Comparison of ENCODE assay signal across 14 cellular contexts in the genomic region with DNA sequence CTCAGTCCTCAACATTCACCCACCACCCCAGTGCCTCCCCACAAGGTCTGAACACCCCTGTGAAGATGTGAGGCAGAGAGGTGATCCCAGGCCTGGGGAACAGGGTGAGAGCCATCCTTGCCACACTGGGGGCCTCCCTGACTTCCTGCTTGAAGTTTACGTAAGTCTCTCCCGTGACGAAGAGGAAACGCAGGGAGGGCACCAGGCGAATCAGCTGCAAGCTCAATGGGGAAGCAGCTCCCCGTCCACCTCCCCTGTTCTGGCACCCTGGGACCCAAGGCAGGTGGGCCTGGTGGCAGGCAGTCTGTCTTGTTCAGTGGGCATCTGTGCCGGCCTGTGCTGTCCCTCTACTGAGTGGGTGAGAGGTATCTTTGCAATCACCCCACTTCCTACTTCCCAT. TPM values are rescaled to one million over a fixed set of nuclear protein-coding genes. Genes with fewer than 3 reads are reported as not detected.
A peak's percentile ranks its signal among the peaks of the same experiment; 100 is the strongest.
DNase-seq lines count a peak whose midpoint lies in the region; ATAC-seq and TF ChIP-seq lines count a peak whose summit lies in the region.
"Had no signal": no experiment of that assay in that cellular context is flagged by ENCODE, and none has a peak within 500 bp of the region (broad histone marks: within the 10 kb centered on the region; RNA-seq: fewer than 3 reads in every experiment).

No MANE protein-coding gene starts in this region.

- 42 to 50% methylated on average over 4 to 7 of the region's 7 CpGs for WGBS in upper lobe of left lung, 2 donors

- H3K9me3 ChIP-seq in lower lobe of right lung (no peaks in the 10 kb centered on the region), upper lobe of left lung (no peaks in the 10 kb centered on the region)

- BruUV-seq in MCF 10A (replicated peaks; lab: Mats Ljungman, UMichigan) = no TSS peak

- intact Hi-C loops in activated CD4-positive, alpha-beta memory T cell treated with anti-CD3 and anti-CD28 coated beads for 36 hours (cut with micrococcal nuclease) = loop anchor here (5.0 kb wide), 1 partner anchor 265 kb away; no protein-coding TSS in a partner anchor
- intact Hi-C loops in lower lobe of right lung (cut with DNase I) (no loop called here), MCF 10A (cut with micrococcal nuclease) (no loop called here)

- H3K27ac ChIP-seq in lower lobe of right lung (peak overlapping the region; percentile 46), upper lobe of left lung (peak overlapping the region; percentile 40 to 82 (median 69))

- no peak for TF ChIP-seq POLR2A in upper lobe of left lung (IDR thresholded peaks at IDR 0.05)

- POLR2A ChIA-PET in activated CD4-positive, alpha-beta memory T cell treated with anti-CD3 and anti-CD28 coated beads for 36 hours (lab: Charles Lee) = no interaction called here
- POLR2A ChIA-PET in MCF 10A (lab: Yijun Ruan, JAX) = interaction anchor here (1.5 to 2.1 kb wide), 2 partner anchors 10 to 69 kb away, joined by 6 read pairs; no protein-coding TSS in a partner anchor

- no peaks in the 10 kb centered on the region for H3K9me3 Mint-ChIP-seq in activated CD4-positive, alpha-beta memory T cell treated with anti-CD3 and anti-CD28 coated beads for 36 hours
- H3K9me3 Mint-ChIP-seq in MCF 10A (ENCODE audit: unreplicated experiment) = no peaks in the 10 kb centered on the region

- H3K27me3 Mint-ChIP-seq in activated CD4-positive, alpha-beta memory T cell treated with anti-CD3 and anti-CD28 coated beads for 36 hours = peaks cover 2% of the 10 kb centered on the region
- H3K27me3 Mint-ChIP-seq in MCF 10A (ENCODE audit: insufficient read depth, unreplicated experiment) = peaks cover 100% of the 10 kb centered on the region

- peak; percentile 26 for DNase-seq in stimulated activated CD4-positive, alpha-beta T cell treated with anti-CD3 and anti-CD28 coated beads, Interleukin-15, amount 100 ng/mL, for 24 hours
- DNase-seq in stimulated activated CD4-positive, alpha-beta T cell treated with anti-CD3 and anti-CD28 coated beads, Interleukin-4, amount 100 ng/mL, for 1 hour = no peak
- peak; percentile 22 for DNase-seq in activated CD4-positive, alpha-beta memory T cell treated with anti-CD3 and anti-CD28 coated beads for 36 hours
- peak; percentile 74 for DNase-seq in lower lobe of right lung
- DNase-seq in upper lobe of left lung = peak in 1 of 2 donors; percentile 73
- no peak for DNase-seq in MCF 10A (ENCODE audit: unreplicated experiment)
- DNase-seq in NCI-H1930 (lab: John Stamatoyannopoulos, UW) = no peak
- no peak for DNase-seq in NCI-H1417 (lab: John Stamatoyannopoulos, UW)
- DNase-seq: amniotic stem cell, NCI-H1105, NCI-H526, SHP77 had no signal

- CTCF ChIA-PET in activated CD4-positive, alpha-beta memory T cell treated with anti-CD3 and anti-CD28 coated beads for 36 hours (lab: Charles Lee) = interaction anchor here (1.0 to 8.2 kb wide), 4 partner anchors 16 to 264 kb away, joined by 3 to 107 read pairs (median 4); no protein-coding TSS in a partner anchor
- CTCF ChIA-PET in MCF 10A (lab: Yijun Ruan, JAX) = interaction anchor here (0.5 to 14.2 kb wide), 14 partner anchors 11 to 801 kb away, joined by 3 to 331 read pairs (median 5); no protein-coding TSS in a partner anchor

- TF ChIP-seq CTCF in lower lobe of right lung (IDR thresholded peaks at IDR 0.05) (no peak), upper lobe of left lung (IDR thresholded peaks at IDR 0.05) (no peak), MCF 10A (IDR thresholded peaks at IDR 0.05; ENCODE audit: unreplicated experiment) (no peak)

- H3K36me3 Mint-ChIP-seq in activated CD4-positive, alpha-beta memory T cell treated with anti-CD3 and anti-CD28 coated beads for 36 hours = no peaks in the 10 kb centered on the region
- H3K36me3 Mint-ChIP-seq in MCF 10A (ENCODE audit: insufficient read depth, unreplicated experiment) = no peaks in the 10 kb centered on the region

- ATAC-seq in lower lobe of right lung = peak; percentile 24 to 31
- peak in 1 of 2 donors; percentile 27 for ATAC-seq in upper lobe of left lung (ENCODE audit: low FRiP score in 2 of 2)

- TF ChIP-seq EP300 in upper lobe of left lung (IDR thresholded peaks at IDR 0.05) = no peak

- H3K27ac Mint-ChIP-seq in activated CD4-positive, alpha-beta memory T cell treated with anti-CD3 and anti-CD28 coated beads for 36 hours = no peak overlapping the region
- H3K27ac Mint-ChIP-seq in MCF 10A (ENCODE audit: low read depth, unreplicated experiment) = no peak overlapping the region

- H3K4me3 ChIP-seq in lower lobe of right lung (no peak overlapping the region), upper lobe of left lung (no peak overlapping the region)

- H3K4me1 ChIP-seq in lower lobe of right lung (no peaks in the 10 kb centered on the region), upper lobe of left lung (no peaks in the 10 kb centered on the region)

- peaks cover 7% of the 10 kb centered on the region for H3K4me1 Mint-ChIP-seq in activated CD4-positive, alpha-beta memory T cell treated with anti-CD3 and anti-CD28 coated beads for 36 hours (ENCODE audit: low read depth)
- no peaks in the 10 kb centered on the region for H3K4me1 Mint-ChIP-seq in MCF 10A (ENCODE audit: insufficient read depth, unreplicated experiment)

- H3K27me3 ChIP-seq in lower lobe of right lung (ENCODE audit: low read depth) (no peaks in the 10 kb centered on the region), upper lobe of left lung (no peaks in the 10 kb centered on the region)

- H3K36me3 ChIP-seq in lower lobe of right lung (no peaks in the 10 kb centered on the region), upper lobe of left lung (no peaks in the 10 kb centered on the region)

- H3K4me3 Mint-ChIP-seq in activated CD4-positive, alpha-beta memory T cell treated with anti-CD3 and anti-CD28 coated beads for 36 hours = no peak overlapping the region
- H3K4me3 Mint-ChIP-seq in MCF 10A (ENCODE audit: unreplicated experiment) = no peak overlapping the region

RNA-seq across cellular contexts. Expression of a gene that starts 50.5 kb away (rescaled TPM):
- not detected for total RNA-seq in activated CD4-positive, alpha-beta memory T cell treated with anti-CD3 and anti-CD28 coated beads for 36 hours
- not detected for total RNA-seq in lower lobe of right lung
- total RNA-seq in upper lobe of left lung = not detected
- 0.05 TPM in 1 of 2 replicates, not detected in the other for total RNA-seq in MCF 10A (2022)
- total RNA-seq: fibroblast of villous mesenchyme, kidney epithelial cell had no signal

Comparison
In these comparisons a context has a peak if more than half of its experiments do, and no peak if none do; other contexts are left out.
1. DNase-seq: peak in stimulated activated CD4-positive, alpha-beta T cell treated with anti-CD3 and anti-CD28 coated beads, Interleukin-15, amount 100 ng/mL, for 24 hours (single experiment), activated CD4-positive, alpha-beta memory T cell treated with anti-CD3 and anti-CD28 coated beads for 36 hours (single experiment) and lower lobe of right lung (single experiment); none in stimulated activated CD4-positive, alpha-beta T cell treated with anti-CD3 and anti-CD28 coated beads, Interleukin-4, amount 100 ng/mL, for 1 hour (single experiment), MCF 10A (single experiment), NCI-H1930 (0 of 2) and NCI-H1417 (0 of 3).